17 cellular contexts compared by ENCODE assay signal in the genomic region with DNA sequence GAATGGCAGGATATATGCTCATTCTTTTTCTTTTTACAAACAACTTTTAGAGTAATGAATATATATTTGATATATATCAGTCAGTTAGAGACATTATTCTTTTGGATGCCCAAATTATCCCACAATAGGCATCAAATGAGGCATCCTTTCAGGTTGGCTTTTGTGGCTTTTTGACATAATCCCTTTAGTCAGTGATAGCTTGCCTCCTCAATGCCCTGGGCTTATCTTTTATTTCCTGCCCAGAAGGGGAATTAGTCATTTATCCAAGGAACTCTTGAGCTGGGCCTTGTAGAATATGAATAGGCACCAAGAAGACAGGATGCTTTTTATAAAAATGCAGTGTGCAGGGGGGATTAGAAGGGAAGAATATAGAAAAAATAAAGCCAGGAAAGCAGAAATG. TPM values are rescaled to one million over a fixed set of nuclear protein-coding genes. Genes with fewer than 3 reads are reported as not detected.
DNase-seq lines count a peak whose midpoint lies in the region; ATAC-seq and TF ChIP-seq lines count a peak whose summit lies in the region.
"Had no signal": no experiment of that assay in that cellular context is flagged by ENCODE, and none has a peak within 500 bp of the region (broad histone marks: within the 10 kb centered on the region; RNA-seq: fewer than 3 reads in every experiment).

No MANE protein-coding gene starts in this region.

- CTCF ChIA-PET in RWPE1 (lab: Yijun Ruan, JAX) (no interaction called here), GM10248 (lab: Yijun Ruan, JAX) (no interaction called here)

- H3K4me3 Mint-ChIP-seq in neural progenitor cell = no peak overlapping the region
- H3K4me3 Mint-ChIP-seq: CD4-positive, alpha-beta T cell; IgD-negative memory B cell had no signal

- H3K9me3 ChIP-seq in neural progenitor cell (ENCODE audit: low read depth) = no peaks in the 10 kb centered on the region
- H3K9me3 ChIP-seq: HAP-1 had no signal

- no peaks in the 10 kb centered on the region for H4K20me1 ChIP-seq in neural progenitor cell (ENCODE audit: low read depth)

- no peaks in the 10 kb centered on the region for H3K9me3 Mint-ChIP-seq in neural progenitor cell
- H3K9me3 Mint-ChIP-seq: CD4-positive, alpha-beta T cell; IgD-negative memory B cell had no signal

- H3K27me3 Mint-ChIP-seq in neural progenitor cell (ENCODE audit: insufficient read depth, low read depth) = no peaks in the 10 kb centered on the region
- H3K27me3 Mint-ChIP-seq: IgD-negative memory B cell had no signal

- H3K4me1 ChIP-seq in neural progenitor cell = peaks cover 4% of the 10 kb centered on the region
- H3K4me1 ChIP-seq: HAP-1 had no signal

- H3K4me2 ChIP-seq in neural progenitor cell = no peak overlapping the region

- peak; percentile 8 for DNase-seq in COLO829 (ENCODE audit: low spot score)
- DNase-seq in NCI-H226 = peak; percentile 68
- DNase-seq in amniotic epithelial cell (ENCODE audit: low read depth) = peak; percentile 35
- peak; percentile 49 for DNase-seq in neural progenitor cell (ENCODE audit: low spot score)
- DNase-seq in RWPE1 (ENCODE audit: low spot score) = no peak
- DNase-seq in GM10248 (ENCODE audit: extremely low spot score) = no peak
- DNase-seq: AML-193; CD4-positive, alpha-beta T cell; DMS79 treated with DMSO at 0.1 percent for 48 hours; GM23248; KBM-7 had no signal

- POLR2A ChIA-PET in RWPE1 (lab: Yijun Ruan, JAX; ENCODE audit: low non-redundant PET) = no interaction called here
- POLR2A ChIA-PET in GM10248 (lab: Yijun Ruan, JAX) = no interaction called here

- no peak overlapping the region for H3K27ac ChIP-seq in neural progenitor cell
- no peak overlapping the region for H3K27ac ChIP-seq in RWPE1
- H3K27ac ChIP-seq: C4-2B, GM23248 had no signal

- H3F3A ChIP-seq in neural progenitor cell (ENCODE audit: low read depth) = no peaks in the 10 kb centered on the region

- H3K4me1 Mint-ChIP-seq in neural progenitor cell = peaks cover 2% of the 10 kb centered on the region
- H3K4me1 Mint-ChIP-seq: IgD-negative memory B cell had no signal

- H3K27ac Mint-ChIP-seq in neural progenitor cell = no peak overlapping the region
- H3K27ac Mint-ChIP-seq: CD4-positive, alpha-beta T cell; IgD-negative memory B cell had no signal

- H3K9ac ChIP-seq in neural progenitor cell = no peak overlapping the region
- H3K9ac ChIP-seq: GM23248 had no signal

- H2AFZ ChIP-seq in neural progenitor cell (replicated peaks) = no peak overlapping the region
- H2AFZ ChIP-seq: GM23248 had no signal

- no peaks in the 10 kb centered on the region for H3K36me3 ChIP-seq in neural progenitor cell
- H3K36me3 ChIP-seq: HAP-1 had no signal

- H3K4me3 ChIP-seq in neural progenitor cell = no peak overlapping the region
- H3K4me3 ChIP-seq: GM23248, HAP-1 had no signal

- H3K36me3 Mint-ChIP-seq in neural progenitor cell = no peaks in the 10 kb centered on the region
- H3K36me3 Mint-ChIP-seq: IgD-negative memory B cell had no signal

- H3K79me2 ChIP-seq in neural progenitor cell (ENCODE audit: low read depth) = no peaks in the 10 kb centered on the region

- ATAC-seq in HG02973 (IDR thresholded peaks at IDR 0.05; ENCODE audit: unreplicated experiment) = no peak
- ATAC-seq: HepG2 had no signal

- no peaks in the 10 kb centered on the region for H3K27me3 ChIP-seq in neural progenitor cell

- no peak for TF ChIP-seq CTCF in neural progenitor cell (IDR thresholded peaks at IDR 0.05)
- TF ChIP-seq CTCF in RWPE1 (conservative IDR thresholded peaks at IDR 0.05; ENCODE audit: low read depth) = no peak
- no peak for TF ChIP-seq CTCF in GM10248 (IDR thresholded peaks at IDR 0.05; ENCODE audit: control extremely low read depth, extremely low read depth, low read depth, missing control alignments)

RNA-seq across cellular contexts. Expression of a gene that starts 22.2 kb away (rescaled TPM):
- 0.53 and 0.62 TPM in 2 replicates for total RNA-seq in neural progenitor cell (ENCODE audit: low replicate concordance)
- total RNA-seq: CD4-positive, alpha-beta T cell; GM23248; HepG2 had no signal

RNA-seq across cellular contexts. Expression of a gene that starts 23.3 kb away (rescaled TPM):
- not detected in 2 replicates for total RNA-seq in neural progenitor cell (ENCODE audit: low replicate concordance)
- total RNA-seq: CD4-positive, alpha-beta T cell; GM23248; H4; HepG2 had no signal

RNA-seq across cellular contexts. Expression of a gene that starts 28.2 kb away (rescaled TPM):
- 9.6 and 14.3 TPM in 2 replicates for total RNA-seq in neural progenitor cell (ENCODE audit: low replicate concordance)

Comparison
In these comparisons a context has a peak if more than half of its experiments do, and no peak if none do; other contexts are left out.
1. DNase-seq: peak in COLO829 (single experiment), NCI-H226 (single experiment), amniotic epithelial cell (single experiment) and neural progenitor cell (single experiment); none in RWPE1 (single experiment) and GM10248 (single experiment).